Comparison of ENCODE assay signal across 1 cellular context in genomic region chr10:74153123-74153522, GRCh38.
TF ChIP-seq lines count a peak whose summit lies in the region.

No MANE protein-coding gene starts in this region.

TF ChIP-seq in neural cell, 6 proteins besides CTCF, POLR2A, EP300 and RAD21 (continued from another document):
- no peak for TF ChIP-seq REST (IDR thresholded peaks at IDR 0.05; ENCODE audit: borderline replicate concordance)
- no peak for TF ChIP-seq TAF1 (IDR thresholded peaks at IDR 0.05; ENCODE audit: low read depth)
- TF ChIP-seq MXI1 (conservative IDR thresholded peaks at IDR 0.05; ENCODE audit: poor library complexity, severe bottlenecking) = no peak
- no peak for TF ChIP-seq SMC3 (conservative IDR thresholded peaks at IDR 0.05; ENCODE audit: poor library complexity)
- no peak for TF ChIP-seq EZH2 (IDR thresholded peaks at IDR 0.05; ENCODE audit: borderline replicate concordance, insufficient read depth, low read length, poor library complexity, severe bottlenecking)
